In the genomic region with DNA sequence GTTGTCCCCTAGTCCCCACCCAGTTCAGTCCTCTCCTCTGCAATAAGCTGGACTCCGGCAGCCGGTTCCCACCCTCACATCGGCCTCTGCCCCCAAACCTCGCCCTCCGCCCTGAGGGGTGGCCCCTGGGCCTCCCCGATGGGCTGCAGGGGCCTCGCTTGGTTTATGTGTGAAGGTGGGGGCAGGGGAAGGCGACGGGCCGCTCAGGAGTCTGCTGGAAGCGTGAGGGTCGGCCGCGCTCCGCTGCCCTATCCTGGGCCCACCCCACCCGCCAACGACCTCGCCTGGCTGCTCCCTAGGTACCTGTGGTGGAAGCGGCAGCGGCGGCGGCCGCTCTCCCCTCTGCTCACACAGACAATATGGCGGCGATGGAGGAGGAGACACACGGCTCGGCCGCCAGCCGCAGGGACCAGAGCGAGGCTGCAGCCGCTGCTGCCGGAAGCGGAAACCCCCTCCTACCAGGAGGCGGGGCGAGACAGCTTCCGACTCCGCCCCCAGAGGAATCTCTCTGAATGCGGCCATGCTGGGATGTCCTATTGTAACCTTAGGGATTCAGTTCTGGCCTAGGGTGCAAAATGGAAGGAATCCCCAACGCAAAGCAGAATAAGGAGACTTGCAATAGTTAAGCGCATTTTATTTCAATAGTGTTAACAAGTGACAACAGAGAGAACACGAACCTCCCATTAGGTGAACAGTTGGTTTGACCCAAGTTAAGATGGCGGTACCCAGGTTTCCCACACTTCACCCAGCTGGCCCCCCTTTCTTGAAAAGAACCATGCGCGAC, we compare ENCODE assay signal across 1 cellular context.
TF ChIP-seq lines count a peak whose summit lies in the region.

A gene (minus strand): TSS at position 422 of the 784 bp plus-strand sequence. CDS start 35,239 bp downstream, outside the sequence.

TF ChIP-seq in HepG2, 621 proteins besides CTCF, POLR2A, EP300 and RAD21 (continued from another document and continues in another):
- TF ChIP-seq, protein P1, sequence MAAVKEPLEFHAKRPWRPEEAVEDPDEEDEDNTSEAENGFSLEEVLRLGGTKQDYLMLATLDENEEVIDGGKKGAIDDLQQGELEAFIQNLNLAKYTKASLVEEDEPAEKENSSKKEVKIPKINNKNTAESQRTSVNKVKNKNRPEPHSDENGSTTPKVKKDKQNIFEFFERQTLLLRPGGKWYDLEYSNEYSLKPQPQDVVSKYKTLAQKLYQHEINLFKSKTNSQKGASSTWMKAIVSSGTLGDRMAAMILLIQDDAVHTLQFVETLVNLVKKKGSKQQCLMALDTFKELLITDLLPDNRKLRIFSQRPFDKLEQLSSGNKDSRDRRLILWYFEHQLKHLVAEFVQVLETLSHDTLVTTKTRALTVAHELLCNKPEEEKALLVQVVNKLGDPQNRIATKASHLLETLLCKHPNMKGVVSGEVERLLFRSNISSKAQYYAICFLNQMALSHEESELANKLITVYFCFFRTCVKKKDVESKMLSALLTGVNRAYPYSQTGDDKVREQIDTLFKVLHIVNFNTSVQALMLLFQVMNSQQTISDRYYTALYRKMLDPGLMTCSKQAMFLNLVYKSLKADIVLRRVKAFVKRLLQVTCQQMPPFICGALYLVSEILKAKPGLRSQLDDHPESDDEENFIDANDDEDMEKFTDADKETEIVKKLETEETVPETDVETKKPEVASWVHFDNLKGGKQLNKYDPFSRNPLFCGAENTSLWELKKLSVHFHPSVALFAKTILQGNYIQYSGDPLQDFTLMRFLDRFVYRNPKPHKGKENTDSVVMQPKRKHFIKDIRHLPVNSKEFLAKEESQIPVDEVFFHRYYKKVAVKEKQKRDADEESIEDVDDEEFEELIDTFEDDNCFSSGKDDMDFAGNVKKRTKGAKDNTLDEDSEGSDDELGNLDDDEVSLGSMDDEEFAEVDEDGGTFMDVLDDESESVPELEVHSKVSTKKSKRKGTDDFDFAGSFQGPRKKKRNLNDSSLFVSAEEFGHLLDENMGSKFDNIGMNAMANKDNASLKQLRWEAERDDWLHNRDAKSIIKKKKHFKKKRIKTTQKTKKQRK (IDR thresholded peaks at IDR 0.05; ENCODE audit: low read length), result no peak
- TF ChIP-seq TGIF2 (CRISPR knock-in tag; IDR thresholded peaks at IDR 0.05), result no peak; the same call in 1 of the 2 replicates
- TF ChIP-seq ZNF629 (CRISPR knock-in tag; conservative IDR thresholded peaks at IDR 0.05), result peak; percentile 47
- TF ChIP-seq MED13 (CRISPR knock-in tag; IDR thresholded peaks at IDR 0.05), result peak; percentile 88
- peak; percentile 71 for TF ChIP-seq MIER2 (CRISPR knock-in tag; IDR thresholded peaks at IDR 0.05)
- 0 out of 2 replicates have a peak, but pooled peaks have one; percentile 67 for TF ChIP-seq HNRNPL (IDR thresholded peaks at IDR 0.05; ENCODE audit: low read depth, low read length)
- TF ChIP-seq SMC3 (IDR thresholded peaks at IDR 0.05; ENCODE audit: low read length), result no peak
- TF ChIP-seq, protein P2, sequence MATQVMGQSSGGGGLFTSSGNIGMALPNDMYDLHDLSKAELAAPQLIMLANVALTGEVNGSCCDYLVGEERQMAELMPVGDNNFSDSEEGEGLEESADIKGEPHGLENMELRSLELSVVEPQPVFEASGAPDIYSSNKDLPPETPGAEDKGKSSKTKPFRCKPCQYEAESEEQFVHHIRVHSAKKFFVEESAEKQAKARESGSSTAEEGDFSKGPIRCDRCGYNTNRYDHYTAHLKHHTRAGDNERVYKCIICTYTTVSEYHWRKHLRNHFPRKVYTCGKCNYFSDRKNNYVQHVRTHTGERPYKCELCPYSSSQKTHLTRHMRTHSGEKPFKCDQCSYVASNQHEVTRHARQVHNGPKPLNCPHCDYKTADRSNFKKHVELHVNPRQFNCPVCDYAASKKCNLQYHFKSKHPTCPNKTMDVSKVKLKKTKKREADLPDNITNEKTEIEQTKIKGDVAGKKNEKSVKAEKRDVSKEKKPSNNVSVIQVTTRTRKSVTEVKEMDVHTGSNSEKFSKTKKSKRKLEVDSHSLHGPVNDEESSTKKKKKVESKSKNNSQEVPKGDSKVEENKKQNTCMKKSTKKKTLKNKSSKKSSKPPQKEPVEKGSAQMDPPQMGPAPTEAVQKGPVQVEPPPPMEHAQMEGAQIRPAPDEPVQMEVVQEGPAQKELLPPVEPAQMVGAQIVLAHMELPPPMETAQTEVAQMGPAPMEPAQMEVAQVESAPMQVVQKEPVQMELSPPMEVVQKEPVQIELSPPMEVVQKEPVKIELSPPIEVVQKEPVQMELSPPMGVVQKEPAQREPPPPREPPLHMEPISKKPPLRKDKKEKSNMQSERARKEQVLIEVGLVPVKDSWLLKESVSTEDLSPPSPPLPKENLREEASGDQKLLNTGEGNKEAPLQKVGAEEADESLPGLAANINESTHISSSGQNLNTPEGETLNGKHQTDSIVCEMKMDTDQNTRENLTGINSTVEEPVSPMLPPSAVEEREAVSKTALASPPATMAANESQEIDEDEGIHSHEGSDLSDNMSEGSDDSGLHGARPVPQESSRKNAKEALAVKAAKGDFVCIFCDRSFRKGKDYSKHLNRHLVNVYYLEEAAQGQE (IDR thresholded peaks at IDR 0.05; ENCODE audit: borderline replicate concordance in 1 of 2, low read depth in 1 of 2, low read length in 2 of 2), result peak in 1 of 2 experiments; percentile 24; a peak in 1 of 4 replicates
- no peak; the same call in 1 of the 2 replicates for TF ChIP-seq ZFP36L1 (CRISPR knock-in tag; IDR thresholded peaks at IDR 0.05)
- TF ChIP-seq, protein P3, sequence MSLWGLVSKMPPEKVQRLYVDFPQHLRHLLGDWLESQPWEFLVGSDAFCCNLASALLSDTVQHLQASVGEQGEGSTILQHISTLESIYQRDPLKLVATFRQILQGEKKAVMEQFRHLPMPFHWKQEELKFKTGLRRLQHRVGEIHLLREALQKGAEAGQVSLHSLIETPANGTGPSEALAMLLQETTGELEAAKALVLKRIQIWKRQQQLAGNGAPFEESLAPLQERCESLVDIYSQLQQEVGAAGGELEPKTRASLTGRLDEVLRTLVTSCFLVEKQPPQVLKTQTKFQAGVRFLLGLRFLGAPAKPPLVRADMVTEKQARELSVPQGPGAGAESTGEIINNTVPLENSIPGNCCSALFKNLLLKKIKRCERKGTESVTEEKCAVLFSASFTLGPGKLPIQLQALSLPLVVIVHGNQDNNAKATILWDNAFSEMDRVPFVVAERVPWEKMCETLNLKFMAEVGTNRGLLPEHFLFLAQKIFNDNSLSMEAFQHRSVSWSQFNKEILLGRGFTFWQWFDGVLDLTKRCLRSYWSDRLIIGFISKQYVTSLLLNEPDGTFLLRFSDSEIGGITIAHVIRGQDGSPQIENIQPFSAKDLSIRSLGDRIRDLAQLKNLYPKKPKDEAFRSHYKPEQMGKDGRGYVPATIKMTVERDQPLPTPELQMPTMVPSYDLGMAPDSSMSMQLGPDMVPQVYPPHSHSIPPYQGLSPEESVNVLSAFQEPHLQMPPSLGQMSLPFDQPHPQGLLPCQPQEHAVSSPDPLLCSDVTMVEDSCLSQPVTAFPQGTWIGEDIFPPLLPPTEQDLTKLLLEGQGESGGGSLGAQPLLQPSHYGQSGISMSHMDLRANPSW (CRISPR knock-in tag; IDR thresholded peaks at IDR 0.05; ENCODE audit: borderline replicate concordance), result 0 out of 2 replicates have a peak, but pooled peaks have one; percentile 82
- peak; percentile 69; the same call in 1 of the 2 replicates for TF ChIP-seq ZNF136 (CRISPR knock-in tag; IDR thresholded peaks at IDR 0.05; ENCODE audit: low read depth)
- no peak for TF ChIP-seq ZNF207 (IDR thresholded peaks at IDR 0.05; ENCODE audit: borderline replicate concordance)
- no peak; the same call in 1 of the 2 replicates for TF ChIP-seq ZNF652 (CRISPR knock-in tag; IDR thresholded peaks at IDR 0.05; ENCODE audit: borderline replicate concordance, low read depth)
- TF ChIP-seq IKZF4 (CRISPR knock-in tag; IDR thresholded peaks at IDR 0.05; ENCODE audit: borderline replicate concordance, low read depth, not compliant biosample characterization), result no peak
- TF ChIP-seq, protein P4, sequence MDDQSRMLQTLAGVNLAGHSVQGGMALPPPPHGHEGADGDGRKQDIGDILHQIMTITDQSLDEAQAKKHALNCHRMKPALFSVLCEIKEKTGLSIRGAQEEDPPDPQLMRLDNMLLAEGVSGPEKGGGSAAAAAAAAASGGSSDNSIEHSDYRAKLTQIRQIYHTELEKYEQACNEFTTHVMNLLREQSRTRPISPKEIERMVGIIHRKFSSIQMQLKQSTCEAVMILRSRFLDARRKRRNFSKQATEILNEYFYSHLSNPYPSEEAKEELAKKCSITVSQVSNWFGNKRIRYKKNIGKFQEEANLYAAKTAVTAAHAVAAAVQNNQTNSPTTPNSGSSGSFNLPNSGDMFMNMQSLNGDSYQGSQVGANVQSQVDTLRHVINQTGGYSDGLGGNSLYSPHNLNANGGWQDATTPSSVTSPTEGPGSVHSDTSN (CRISPR knock-in tag; IDR thresholded peaks at IDR 0.05; ENCODE audit: borderline replicate concordance), result peak; percentile 78
- TF ChIP-seq KLF16 (CRISPR knock-in tag; IDR thresholded peaks at IDR 0.05), result peak; percentile 46 to 94; a peak in 2 of 4 replicates
- TF ChIP-seq ZNF251 (CRISPR knock-in tag; IDR thresholded peaks at IDR 0.05), result no peak
- peak; percentile 32; the same call in 1 of the 2 replicates for TF ChIP-seq SOX5 (CRISPR knock-in tag; IDR thresholded peaks at IDR 0.05; ENCODE audit: borderline replicate concordance)
- TF ChIP-seq, protein P5, sequence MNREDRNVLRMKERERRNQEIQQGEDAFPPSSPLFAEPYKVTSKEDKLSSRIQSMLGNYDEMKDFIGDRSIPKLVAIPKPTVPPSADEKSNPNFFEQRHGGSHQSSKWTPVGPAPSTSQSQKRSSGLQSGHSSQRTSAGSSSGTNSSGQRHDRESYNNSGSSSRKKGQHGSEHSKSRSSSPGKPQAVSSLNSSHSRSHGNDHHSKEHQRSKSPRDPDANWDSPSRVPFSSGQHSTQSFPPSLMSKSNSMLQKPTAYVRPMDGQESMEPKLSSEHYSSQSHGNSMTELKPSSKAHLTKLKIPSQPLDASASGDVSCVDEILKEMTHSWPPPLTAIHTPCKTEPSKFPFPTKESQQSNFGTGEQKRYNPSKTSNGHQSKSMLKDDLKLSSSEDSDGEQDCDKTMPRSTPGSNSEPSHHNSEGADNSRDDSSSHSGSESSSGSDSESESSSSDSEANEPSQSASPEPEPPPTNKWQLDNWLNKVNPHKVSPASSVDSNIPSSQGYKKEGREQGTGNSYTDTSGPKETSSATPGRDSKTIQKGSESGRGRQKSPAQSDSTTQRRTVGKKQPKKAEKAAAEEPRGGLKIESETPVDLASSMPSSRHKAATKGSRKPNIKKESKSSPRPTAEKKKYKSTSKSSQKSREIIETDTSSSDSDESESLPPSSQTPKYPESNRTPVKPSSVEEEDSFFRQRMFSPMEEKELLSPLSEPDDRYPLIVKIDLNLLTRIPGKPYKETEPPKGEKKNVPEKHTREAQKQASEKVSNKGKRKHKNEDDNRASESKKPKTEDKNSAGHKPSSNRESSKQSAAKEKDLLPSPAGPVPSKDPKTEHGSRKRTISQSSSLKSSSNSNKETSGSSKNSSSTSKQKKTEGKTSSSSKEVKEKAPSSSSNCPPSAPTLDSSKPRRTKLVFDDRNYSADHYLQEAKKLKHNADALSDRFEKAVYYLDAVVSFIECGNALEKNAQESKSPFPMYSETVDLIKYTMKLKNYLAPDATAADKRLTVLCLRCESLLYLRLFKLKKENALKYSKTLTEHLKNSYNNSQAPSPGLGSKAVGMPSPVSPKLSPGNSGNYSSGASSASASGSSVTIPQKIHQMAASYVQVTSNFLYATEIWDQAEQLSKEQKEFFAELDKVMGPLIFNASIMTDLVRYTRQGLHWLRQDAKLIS (CRISPR knock-in tag; IDR thresholded peaks at IDR 0.05), result no peak
- no peak; the same call in 1 of the 2 replicates for TF ChIP-seq HNF4G (IDR thresholded peaks at IDR 0.05; ENCODE audit: borderline replicate concordance, low read depth, low read length)
- TF ChIP-seq HNF4G (CRISPR knock-in tag; IDR thresholded peaks at IDR 0.05; ENCODE audit: borderline replicate concordance, low read depth), result no peak
- TF ChIP-seq EZH2 (conservative IDR thresholded peaks at IDR 0.05; ENCODE audit: low read depth, low read length), result no peak
- peak; percentile 52 for TF ChIP-seq HNRNPH1 (optimal IDR thresholded peaks at IDR 0.05; ENCODE audit: low read depth, low read length)
- peak; percentile 82; the same call in 1 of the 2 replicates for TF ChIP-seq KAT7 (CRISPR knock-in tag; IDR thresholded peaks at IDR 0.05; ENCODE audit: borderline replicate concordance)
- TF ChIP-seq DPF2 (CRISPR knock-in tag; IDR thresholded peaks at IDR 0.05; ENCODE audit: borderline replicate concordance, low read depth), result no peak; the same call in 1 of the 2 replicates
- TF ChIP-seq KDM3A (CRISPR knock-in tag; IDR thresholded peaks at IDR 0.05; ENCODE audit: low read depth), result peak; percentile 97; the same call in 1 of the 2 replicates
- no peak for TF ChIP-seq ATM (IDR thresholded peaks at IDR 0.05; ENCODE audit: borderline replicate concordance)
- peak; percentile 91; the same call in 1 of the 2 replicates for TF ChIP-seq ZNF550 (CRISPR knock-in tag; IDR thresholded peaks at IDR 0.05; ENCODE audit: borderline replicate concordance)
- TF ChIP-seq, protein P6, sequence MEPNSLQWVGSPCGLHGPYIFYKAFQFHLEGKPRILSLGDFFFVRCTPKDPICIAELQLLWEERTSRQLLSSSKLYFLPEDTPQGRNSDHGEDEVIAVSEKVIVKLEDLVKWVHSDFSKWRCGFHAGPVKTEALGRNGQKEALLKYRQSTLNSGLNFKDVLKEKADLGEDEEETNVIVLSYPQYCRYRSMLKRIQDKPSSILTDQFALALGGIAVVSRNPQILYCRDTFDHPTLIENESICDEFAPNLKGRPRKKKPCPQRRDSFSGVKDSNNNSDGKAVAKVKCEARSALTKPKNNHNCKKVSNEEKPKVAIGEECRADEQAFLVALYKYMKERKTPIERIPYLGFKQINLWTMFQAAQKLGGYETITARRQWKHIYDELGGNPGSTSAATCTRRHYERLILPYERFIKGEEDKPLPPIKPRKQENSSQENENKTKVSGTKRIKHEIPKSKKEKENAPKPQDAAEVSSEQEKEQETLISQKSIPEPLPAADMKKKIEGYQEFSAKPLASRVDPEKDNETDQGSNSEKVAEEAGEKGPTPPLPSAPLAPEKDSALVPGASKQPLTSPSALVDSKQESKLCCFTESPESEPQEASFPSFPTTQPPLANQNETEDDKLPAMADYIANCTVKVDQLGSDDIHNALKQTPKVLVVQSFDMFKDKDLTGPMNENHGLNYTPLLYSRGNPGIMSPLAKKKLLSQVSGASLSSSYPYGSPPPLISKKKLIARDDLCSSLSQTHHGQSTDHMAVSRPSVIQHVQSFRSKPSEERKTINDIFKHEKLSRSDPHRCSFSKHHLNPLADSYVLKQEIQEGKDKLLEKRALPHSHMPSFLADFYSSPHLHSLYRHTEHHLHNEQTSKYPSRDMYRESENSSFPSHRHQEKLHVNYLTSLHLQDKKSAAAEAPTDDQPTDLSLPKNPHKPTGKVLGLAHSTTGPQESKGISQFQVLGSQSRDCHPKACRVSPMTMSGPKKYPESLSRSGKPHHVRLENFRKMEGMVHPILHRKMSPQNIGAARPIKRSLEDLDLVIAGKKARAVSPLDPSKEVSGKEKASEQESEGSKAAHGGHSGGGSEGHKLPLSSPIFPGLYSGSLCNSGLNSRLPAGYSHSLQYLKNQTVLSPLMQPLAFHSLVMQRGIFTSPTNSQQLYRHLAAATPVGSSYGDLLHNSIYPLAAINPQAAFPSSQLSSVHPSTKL (CRISPR knock-in tag; IDR thresholded peaks at IDR 0.05), result peak; percentile 59; the same call in 1 of the 2 replicates
